2 cellular contexts compared by ENCODE assay signal in genomic region chr6:52505726-52506501, GRCh38.
A peak's percentile ranks its signal among the peaks of the same experiment; 100 is the strongest.
TF ChIP-seq lines count a peak whose summit lies in the region.

No MANE protein-coding gene starts in this region.

TF ChIP-seq in IMR-90, 13 proteins besides CTCF, POLR2A, EP300 and RAD21:
- TF ChIP-seq MAFK (IDR thresholded peaks at IDR 0.05; ENCODE audit: low read depth, low read length), result no peak
TF ChIP-seq in IMR-90: peak in this region for 0.

TF ChIP-seq in GM12878, 131 proteins besides CTCF, POLR2A, EP300 and RAD21:
- TF ChIP-seq BCL11A (IDR thresholded peaks at IDR 0.05; ENCODE audit: low read depth, low read length) (no peak), SMC3 (IDR thresholded peaks at IDR 0.05; ENCODE audit: borderline replicate concordance, low read length) (peak; percentile 50)
